Comparison of ENCODE assay signal across 8 cellular contexts in the genomic region with DNA sequence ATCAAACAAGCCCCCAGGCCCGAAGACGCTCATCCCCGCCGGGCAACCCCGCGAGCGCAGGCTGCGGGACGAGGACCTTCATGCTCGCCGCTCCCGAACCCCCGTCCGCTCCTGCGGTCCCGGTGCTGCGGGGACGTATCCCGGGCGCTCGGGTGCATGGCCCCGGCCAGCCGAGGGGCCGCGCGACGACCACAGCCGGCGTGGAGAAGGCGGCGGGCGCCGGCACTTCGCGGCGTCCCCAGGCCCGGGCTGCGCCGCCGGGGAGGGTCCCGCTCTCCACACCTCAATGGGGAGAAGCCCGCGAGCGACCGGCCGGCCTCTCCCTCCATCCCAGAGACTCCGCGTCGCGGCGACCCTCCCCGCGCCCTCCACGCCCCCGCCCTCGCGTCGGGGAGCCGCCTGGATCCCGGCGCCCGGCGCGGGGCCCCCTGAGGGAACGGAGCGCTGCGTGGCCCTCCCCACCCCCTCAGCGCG. TPM values are rescaled to one million over a fixed set of nuclear protein-coding genes. Genes with fewer than 3 reads are reported as not detected.
DNase-seq lines count a peak whose midpoint lies in the region; ATAC-seq and TF ChIP-seq lines count a peak whose summit lies in the region.

No MANE protein-coding gene starts in this region.

- ATAC-seq in GM19438 (IDR thresholded peaks at IDR 0.05; ENCODE audit: low read depth, unreplicated experiment) (peak; percentile 12), HG03139 (IDR thresholded peaks at IDR 0.05; ENCODE audit: unreplicated experiment) (no peak)

- peak overlapping the region; percentile 22 for H3K23ac ChIP-seq in neuronal stem cell (ENCODE audit: low read depth, low read length, poor library complexity)

- no peak overlapping the region for H4K91ac ChIP-seq in neuronal stem cell (ENCODE audit: low read depth, low read length, poor library complexity)

- H3K27ac Mint-ChIP-seq in endodermal cell, result peak overlapping the region; percentile 94

- H3K27me3 ChIP-seq in KMS-11 (ENCODE audit: insufficient read depth, low read depth), result no peaks in the 10 kb centered on the region; the same call in 1 of the 2 replicates
- H3K27me3 ChIP-seq in endodermal cell (ENCODE audit: control insufficient read depth, insufficient read depth, low read length, poor library complexity, severe bottlenecking), result no peaks in the 10 kb centered on the region
- H3K27me3 ChIP-seq in neuronal stem cell (ENCODE audit: control insufficient read depth in 3 of 3, insufficient read depth in 3 of 3, low read depth in 1 of 3, low read length in 3 of 3), result peaks cover 0 to 3% (median 0%) of the 10 kb centered on the region in 3 experiments

- H2BK5ac ChIP-seq in neuronal stem cell (ENCODE audit: low read length), result no peak overlapping the region

- H3K27ac ChIP-seq in KMS-11 (no peak overlapping the region), endodermal cell (ENCODE audit: low read depth, low read length) (peak overlapping the region; percentile 78), neuronal stem cell (replicated peaks; ENCODE audit: low read length) (no peak overlapping the region)

- no peaks in the 10 kb centered on the region for H3K9me3 Mint-ChIP-seq in endodermal cell

- H2AK5ac ChIP-seq in neuronal stem cell (ENCODE audit: low read depth, low read length), result no peak overlapping the region

- peak overlapping the region; percentile 85 for H3K14ac ChIP-seq in neuronal stem cell (ENCODE audit: low read length)

- no peak for DNase-seq in AG04449 (ENCODE audit: low read depth, low spot score)
- DNase-seq in endodermal cell, result peak; percentile 56
- DNase-seq in neuronal stem cell (ENCODE audit: low spot score), result no peak
- DNase-seq in SIG-M5 (lab: John Stamatoyannopoulos, UW), result no peak
- DNase-seq in C1 segment of cervical spinal cord (lab: John Stamatoyannopoulos, UW), result no peak

- H3K36me3 Mint-ChIP-seq in endodermal cell (ENCODE audit: low read depth), result peaks cover 5% of the 10 kb centered on the region

- peak overlapping the region; percentile 80 for H3K4me3 ChIP-seq in AG04449 (ENCODE audit: low read depth, low read length)
- H3K4me3 ChIP-seq in KMS-11 (IDR thresholded peaks at IDR 0.05; ENCODE audit: insufficient read depth, low read depth, low read length), result peak overlapping the region; percentile 62
- H3K4me3 ChIP-seq in endodermal cell (ENCODE audit: low read length), result peak overlapping the region; percentile 97
- H3K4me3 ChIP-seq in neuronal stem cell (ENCODE audit: low read length in 2 of 2), result peak overlapping the region; percentile 61 to 99

- H2BK15ac ChIP-seq in neuronal stem cell (ENCODE audit: low read length), result no peak overlapping the region

- TF ChIP-seq CTCF in AG04449 (IDR thresholded peaks at IDR 0.05; ENCODE audit: insufficient read depth, low read length, missing control alignments), result no peak
- no peak for TF ChIP-seq CTCF in KMS-11 (conservative IDR thresholded peaks at IDR 0.05; ENCODE audit: low read depth, low read length)
- TF ChIP-seq CTCF in endodermal cell (conservative IDR thresholded peaks at IDR 0.05), result no peak

- H3K9me3 ChIP-seq in endodermal cell (ENCODE audit: control insufficient read depth, low read length) (no peaks in the 10 kb centered on the region), neuronal stem cell (replicated peaks in 1 of 2; ENCODE audit: control insufficient read depth in 2 of 2, insufficient read depth in 1 of 2, low read depth in 1 of 2, low read length in 2 of 2) (no peaks in the 10 kb centered on the region)

- POLR2A ChIA-PET in AG04449 (lab: Yijun Ruan, JAX), result interaction anchor here (1.0 to 1.3 kb wide), 6 partner anchors 8 to 289 kb away, joined by 3 to 7 read pairs (median 4); no protein-coding TSS in a partner anchor

- H2AFZ ChIP-seq in KMS-11 (ENCODE audit: low read depth), result peak overlapping the region; percentile 80
- peak overlapping the region; percentile 98 for H2AFZ ChIP-seq in neuronal stem cell (ENCODE audit: low read length)

- H3K36me3 ChIP-seq in KMS-11 (ENCODE audit: insufficient read depth), result no peaks in the 10 kb centered on the region
- H3K36me3 ChIP-seq in endodermal cell (ENCODE audit: control insufficient read depth, insufficient read depth, low read length), result peaks cover 9% of the 10 kb centered on the region
- no peaks in the 10 kb centered on the region for H3K36me3 ChIP-seq in neuronal stem cell (replicated peaks in 1 of 2; ENCODE audit: control insufficient read depth in 2 of 2, insufficient read depth in 2 of 2, low read length in 2 of 2)

- no peaks in the 10 kb centered on the region for H3K79me2 ChIP-seq in KMS-11 (ENCODE audit: insufficient read depth, low read depth)

- H2BK120ac ChIP-seq in neuronal stem cell (ENCODE audit: low read depth, low read length), result no peak overlapping the region

- peaks cover 55% of the 10 kb centered on the region for H3K4me1 Mint-ChIP-seq in endodermal cell

- peak overlapping the region; percentile 85 for H3K4me3 Mint-ChIP-seq in endodermal cell

- H4K20me1 ChIP-seq in KMS-11 (ENCODE audit: insufficient read depth), result no peaks in the 10 kb centered on the region

- H3K4me1 ChIP-seq in KMS-11 (ENCODE audit: low read depth, poor library complexity, severe bottlenecking) (peaks cover 8% of the 10 kb centered on the region), endodermal cell (ENCODE audit: control insufficient read depth, insufficient read depth, low read length) (peaks cover 3% of the 10 kb centered on the region), neuronal stem cell (ENCODE audit: control insufficient read depth in 2 of 2, insufficient read depth in 1 of 2, low read depth in 1 of 2, low read length in 2 of 2) (peaks cover 19 to 22% of the 10 kb centered on the region in 2 donors)

- no peak overlapping the region for H3K4ac ChIP-seq in neuronal stem cell (ENCODE audit: low read length)

- no peak overlapping the region for H2BK12ac ChIP-seq in neuronal stem cell (ENCODE audit: low read length)

- CTCF ChIA-PET in AG04449 (lab: Yijun Ruan, JAX), result interaction anchor here (0.7 to 13.5 kb wide), 5 partner anchors 11 to 288 kb away, joined by 3 to 188 read pairs (median 3); no protein-coding TSS in a partner anchor

- H3K18ac ChIP-seq in neuronal stem cell (ENCODE audit: low read length), result peak overlapping the region; percentile 94

- H3K79me1 ChIP-seq in neuronal stem cell (ENCODE audit: low read depth, low read length), result no peaks in the 10 kb centered on the region

- H3K9ac ChIP-seq in KMS-11, result peak overlapping the region; percentile 40; the same call in 1 of the 2 replicates
- H3K9ac ChIP-seq in endodermal cell (ENCODE audit: extremely low read depth, low read length, poor library complexity, severe bottlenecking), result peak overlapping the region; percentile 86
- peak overlapping the region; percentile 89 for H3K9ac ChIP-seq in neuronal stem cell (ENCODE audit: low read depth, low read length, poor library complexity)

- H3K27me3 Mint-ChIP-seq in endodermal cell (ENCODE audit: insufficient read depth), result no peaks in the 10 kb centered on the region

- 0% methylated on average over 69 of the region's 69 CpGs; no CpG with 5 or more reads in 1 of the 2 experiments for WGBS in endodermal cell (ENCODE audit: insufficient coverage in 1 of 2, insufficient read length in 1 of 2), 2 experiments
- WGBS in neuronal stem cell (ENCODE audit: extremely low coverage in 2 of 2, insufficient read length in 2 of 2, insufficient replicate concordance in 1 of 2), 2 donors, result no CpG with 5 or more reads among the region's 69 CpGs

- H3K4me2 ChIP-seq in KMS-11 (peak overlapping the region; percentile 67), neuronal stem cell (ENCODE audit: insufficient read depth, low read length, poor library complexity, severe bottlenecking) (peak overlapping the region; percentile 69)

- H4K8ac ChIP-seq in neuronal stem cell (ENCODE audit: low read depth, low read length), result no peak overlapping the region

RNA-seq across cellular contexts. Expression of gene ERRFI1, which starts 0.4 kb away (rescaled TPM):
- 10 to 100 TPM; 61.4 to 72.5 TPM for total RNA-seq in endodermal cell
- 49.4 TPM for polyA plus RNA-seq in endodermal cell (2013, experiment 1 of 2)
- 46.4 TPM for polyA plus RNA-seq in endodermal cell (2013, experiment 2 of 2)
- 33.5 TPM for polyA plus RNA-seq in neuronal stem cell (2013, experiment 1 of 2)
- polyA plus RNA-seq in neuronal stem cell (2013, experiment 2 of 2), result 32.9 TPM
